1 cellular context compared by ENCODE assay signal in the genomic region with DNA sequence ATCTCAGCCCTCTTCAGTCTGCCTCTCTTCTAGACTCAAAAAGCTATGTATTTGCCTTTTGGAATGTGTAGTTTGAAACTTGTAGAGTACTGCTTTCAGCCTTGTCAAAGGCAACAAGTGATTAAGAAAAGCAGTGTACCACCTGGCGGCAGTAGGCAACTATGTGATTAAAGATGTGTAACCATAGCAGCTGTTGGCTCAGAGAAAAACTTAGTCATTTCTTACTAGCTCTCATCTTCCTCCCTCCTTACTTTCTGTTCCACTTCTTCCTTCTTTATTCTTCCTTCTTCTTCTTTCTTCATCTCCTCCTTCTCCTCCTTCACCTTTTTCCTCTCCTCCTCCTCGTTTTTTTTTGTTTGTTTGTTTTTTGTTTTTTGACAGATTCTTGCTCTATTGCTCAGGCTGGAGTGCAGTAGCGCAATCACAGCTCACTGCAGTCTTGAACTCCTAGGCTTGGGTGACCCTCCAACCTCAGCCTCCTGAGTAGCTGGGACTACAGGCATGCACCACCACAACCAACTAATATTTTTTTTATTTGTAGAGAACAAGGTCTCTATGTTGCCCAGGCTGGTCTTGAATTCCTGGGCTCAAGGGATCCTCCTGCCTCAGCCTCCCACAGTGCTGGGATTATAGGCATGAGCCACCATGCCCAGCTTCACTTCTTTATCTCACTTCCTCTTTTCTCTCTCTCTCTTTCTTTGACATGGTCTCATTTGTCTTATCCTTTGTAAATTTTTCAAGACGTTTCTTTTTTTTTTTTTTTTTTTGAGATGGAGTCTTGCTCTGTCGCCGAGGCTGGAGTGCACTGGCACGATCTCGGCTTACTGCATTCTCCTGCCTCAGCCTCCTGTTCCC.
TF ChIP-seq lines count a peak whose summit lies in the region.

No MANE protein-coding gene starts in this region.

TF ChIP-seq in IMR-90, 13 proteins besides CTCF, POLR2A, EP300 and RAD21 (continued from another document):
- TF ChIP-seq ELK1 (IDR thresholded peaks at IDR 0.05; ENCODE audit: borderline replicate concordance, low read depth, low read length) (no peak), NFE2L2 (IDR thresholded peaks at IDR 0.05; ENCODE audit: low read depth, low read length) (no peak), SMC3 (IDR thresholded peaks at IDR 0.05; ENCODE audit: low read depth, low read length) (no peak), MAZ (IDR thresholded peaks at IDR 0.05; ENCODE audit: borderline replicate concordance, low read depth, low read length) (no peak), CHD1 (IDR thresholded peaks at IDR 0.05; ENCODE audit: low read depth, low read length) (no peak), BHLHE40 (IDR thresholded peaks at IDR 0.05; ENCODE audit: low read depth, low read length) (no peak), FOS (IDR thresholded peaks at IDR 0.05; ENCODE audit: low read depth, low read length) (no peak), RCOR1 (IDR thresholded peaks at IDR 0.05; ENCODE audit: insufficient replicate concordance, low read length) (no peak), MXI1 (IDR thresholded peaks at IDR 0.05; ENCODE audit: borderline replicate concordance, low read depth, low read length) (no peak), RFX5 (IDR thresholded peaks at IDR 0.05; ENCODE audit: low read depth, low read length) (no peak), MAFK (IDR thresholded peaks at IDR 0.05; ENCODE audit: low read depth, low read length) (no peak), CEBPB (IDR thresholded peaks at IDR 0.05; ENCODE audit: low read depth, low read length) (no peak)
